ENCODE assay signal across 14 cellular contexts in genomic region chr15:42152196-42152920, GRCh38. TPM values are rescaled to one million over a fixed set of nuclear protein-coding genes. Genes with fewer than 3 reads are reported as not detected.
DNase-seq lines count a peak whose midpoint lies in the region; ATAC-seq and TF ChIP-seq lines count a peak whose summit lies in the region.
"Had no signal": no experiment of that assay in that cellular context is flagged by ENCODE, and none has a peak within 500 bp of the region (broad histone marks: within the 10 kb centered on the region; RNA-seq: fewer than 3 reads in every experiment).

No MANE protein-coding gene starts in this region.

- H3K4me1 ChIP-seq in Loucy (ENCODE audit: insufficient read depth, low read length, poor library complexity, severe bottlenecking), result peaks cover 4% of the 10 kb centered on the region
- H3K4me1 ChIP-seq in sigmoid colon, result no peaks in the 10 kb centered on the region

- no peak overlapping the region for H3K4me3 Mint-ChIP-seq in nephron
- H3K4me3 Mint-ChIP-seq: activated CD8-positive, alpha-beta memory T cell treated with anti-CD3 and anti-CD28 coated beads, Interleukin-2, amount 10 ng/mL, durations not matched to agents 7 days and 5 days had no signal

- ATAC-seq in HG03460 (IDR thresholded peaks at IDR 0.05; ENCODE audit: unreplicated experiment), result no peak
- ATAC-seq: activated CD8-positive, alpha-beta memory T cell treated with anti-CD3 and anti-CD28 coated beads, Interleukin-2, amount 10 ng/mL, durations not matched to agents 7 days and 5 days had no signal

- H2AFZ ChIP-seq in Loucy (ENCODE audit: low read length), result peak overlapping the region; percentile 51

- DNase-seq in AG08395 (ENCODE audit: low spot score) (peak; percentile 22), cardiac septum (ENCODE audit: low spot score) (peak; percentile 71), NOMO-1 treated with dmso at 0.1 percent for 144 hours (lab: John Stamatoyannopoulos, UW; ENCODE audit: unreplicated experiment) (no peak), sigmoid colon (no peak)
- DNase-seq in stimulated activated CD4-positive, alpha-beta T cell treated with anti-CD3 and anti-CD28 coated beads, Interleukin-4, amount 100 ng/mL, for 1 hour, result no peak
- DNase-seq: activated CD8-positive, alpha-beta memory T cell treated with anti-CD3 and anti-CD28 coated beads, Interleukin-2, amount 10 ng/mL, durations not matched to agents 7 days and 5 days; DND-41; NCI-H2171 had no signal

- TF ChIP-seq CTCF in Loucy (conservative IDR thresholded peaks at IDR 0.05; ENCODE audit: low read length) (no peak), nephron (IDR thresholded peaks at IDR 0.05; ENCODE audit: unreplicated experiment in 3 of 3) (no peak), sigmoid colon (IDR thresholded peaks at IDR 0.05) (no peak)

- H3K36me3 ChIP-seq in Loucy (ENCODE audit: insufficient read depth, low read length) (no peaks in the 10 kb centered on the region), sigmoid colon (no peaks in the 10 kb centered on the region)
- H3K36me3 ChIP-seq: vagina had no signal

- no peak overlapping the region for H3K4me2 ChIP-seq in Loucy (ENCODE audit: low read depth, low read length, poor library complexity, severe bottlenecking)
- H3K4me2 ChIP-seq: smooth muscle cell had no signal

- no peak for TF ChIP-seq EP300 in sigmoid colon (IDR thresholded peaks at IDR 0.05)

- H3F3A ChIP-seq in Loucy (ENCODE audit: low read depth), result no peaks in the 10 kb centered on the region

- H3K27ac Mint-ChIP-seq in nephron, result peak overlapping the region; percentile 54 to 64 (median 60)
- H3K27ac Mint-ChIP-seq: activated CD8-positive, alpha-beta memory T cell treated with anti-CD3 and anti-CD28 coated beads, Interleukin-2, amount 10 ng/mL, durations not matched to agents 7 days and 5 days had no signal

- no peak for TF ChIP-seq POLR2A in sigmoid colon (IDR thresholded peaks at IDR 0.05)

- H3K9me3 Mint-ChIP-seq in nephron, result no peaks in the 10 kb centered on the region

- peaks cover 31% of the 10 kb centered on the region for H3K4me1 Mint-ChIP-seq in nephron
- H3K4me1 Mint-ChIP-seq: activated CD8-positive, alpha-beta memory T cell treated with anti-CD3 and anti-CD28 coated beads, Interleukin-2, amount 10 ng/mL, durations not matched to agents 7 days and 5 days had no signal

- H3K4me3 ChIP-seq in Loucy (ENCODE audit: low read length, poor library complexity, severe bottlenecking) (no peak overlapping the region), sigmoid colon (no peak overlapping the region)
- H3K4me3 ChIP-seq: smooth muscle cell, vagina had no signal

- H3K27ac ChIP-seq in sigmoid colon, result no peak overlapping the region
- H3K27ac ChIP-seq: vagina had no signal

- H3K27me3 ChIP-seq in Loucy (ENCODE audit: insufficient read depth, low read length, poor library complexity, severe bottlenecking) (no peaks in the 10 kb centered on the region), sigmoid colon (no peaks in the 10 kb centered on the region)
- H3K27me3 ChIP-seq: vagina had no signal

- no peaks in the 10 kb centered on the region for H4K20me1 ChIP-seq in Loucy (ENCODE audit: insufficient read depth, low read length, poor library complexity, severe bottlenecking)

- no peaks in the 10 kb centered on the region for H3K9me2 ChIP-seq in Loucy (replicated peaks; ENCODE audit: low read depth, low read length)

- H3K9me3 ChIP-seq in Loucy (ENCODE audit: insufficient read depth, low read depth, low read length) (no peaks in the 10 kb centered on the region), sigmoid colon (no peaks in the 10 kb centered on the region)
- H3K9me3 ChIP-seq: vagina had no signal

- H3K27me3 Mint-ChIP-seq in nephron (ENCODE audit: low read depth), result no peaks in the 10 kb centered on the region
- H3K27me3 Mint-ChIP-seq: activated CD8-positive, alpha-beta memory T cell treated with anti-CD3 and anti-CD28 coated beads, Interleukin-2, amount 10 ng/mL, durations not matched to agents 7 days and 5 days had no signal

- 57 to 86% methylated on average over 14 of the region's 14 CpGs for WGBS in sigmoid colon, 2 donors

- H3K79me2 ChIP-seq in Loucy (ENCODE audit: insufficient read depth, low read length), result no peaks in the 10 kb centered on the region

- no peak overlapping the region for H3K9ac ChIP-seq in Loucy (ENCODE audit: low read depth, low read length, poor library complexity, severe bottlenecking)

- intact Hi-C loops in cardiac septum (cut with DNase I) (no loop called here), sigmoid colon (cut with DNase I) (no loop called here)

- H3K36me3 Mint-ChIP-seq in nephron (ENCODE audit: low read depth), result no peaks in the 10 kb centered on the region
- H3K36me3 Mint-ChIP-seq: activated CD8-positive, alpha-beta memory T cell treated with anti-CD3 and anti-CD28 coated beads, Interleukin-2, amount 10 ng/mL, durations not matched to agents 7 days and 5 days had no signal

RNA-seq across cellular contexts. Expression of gene PLA2G4F, which starts 4.1 kb away (rescaled TPM):
- 0.48 TPM for total RNA-seq in cardiac septum
- total RNA-seq in sigmoid colon, result under 1 TPM in 2 of 4 donors, not detected in 2; under 0.01 to 0.71 TPM
- 10 to 100 TPM in 2 of 3 donors, 1 to 10 TPM in 1; 7.2 to 28.8 (median 12.9) TPM for polyA plus RNA-seq in sigmoid colon
- total RNA-seq: activated CD8-positive, alpha-beta memory T cell treated with anti-CD3 and anti-CD28 coated beads, Interleukin-2, amount 10 ng/mL, durations not matched to agents 7 days and 5 days; mononuclear cell had no signal

RNA-seq across cellular contexts. Expression of gene VPS39, which starts 55.7 kb away (rescaled TPM):
- total RNA-seq in cardiac septum (49.3 TPM), sigmoid colon (100 to 1,000 TPM in 1 of 4 donors, 10 to 100 TPM in 3; 70.3 to 186 (median 78.6) TPM)
- 10 to 100 TPM; 16.2 to 44.0 (median 22.0) TPM for polyA plus RNA-seq in sigmoid colon

RNA-seq across cellular contexts. Expression of gene PLA2G4D, which starts 58.0 kb away (rescaled TPM):
- total RNA-seq in cardiac septum, result not detected
- total RNA-seq in sigmoid colon, result under 1 TPM in 1 of 4 donors, not detected in 3; 0.28 TPM
- polyA plus RNA-seq in sigmoid colon, result under 1 TPM in 2 of 3 donors, not detected in 1; under 0.01 to 0.31 TPM
- total RNA-seq: activated CD8-positive, alpha-beta memory T cell treated with anti-CD3 and anti-CD28 coated beads, Interleukin-2, amount 10 ng/mL, durations not matched to agents 7 days and 5 days; mononuclear cell had no signal

Comparison
In these comparisons a context has a peak if more than half of its experiments do, and no peak if none do; other contexts are left out.
1. DNase-seq: peak in AG08395 (single experiment) and cardiac septum (single experiment); none in stimulated activated CD4-positive, alpha-beta T cell treated with anti-CD3 and anti-CD28 coated beads, Interleukin-4, amount 100 ng/mL, for 1 hour (single experiment), NOMO-1 treated with dmso at 0.1 percent for 144 hours (single experiment) and sigmoid colon (single experiment).